In the genomic region with DNA sequence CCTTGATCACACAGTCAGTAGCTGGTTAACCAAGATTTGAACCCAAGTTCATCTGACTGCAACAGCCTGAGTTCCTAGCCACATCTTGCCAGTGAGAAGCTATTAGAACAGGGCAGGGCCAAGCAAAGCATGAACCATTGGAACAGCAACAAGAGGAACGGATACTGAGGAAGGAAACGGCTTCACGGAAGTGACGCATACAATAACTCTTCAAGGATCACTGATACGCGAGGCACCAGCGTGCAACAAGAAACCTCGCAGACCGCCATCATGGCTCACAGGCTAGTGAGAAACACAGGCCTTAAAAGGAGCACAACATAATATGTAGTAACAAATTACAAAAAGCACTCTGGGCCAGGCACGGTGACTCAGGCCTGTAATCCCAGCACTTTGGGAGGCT, we compare ENCODE assay signal across 1 cellular context.
A peak's percentile ranks its signal among the peaks of the same experiment; 100 is the strongest.
TF ChIP-seq lines count a peak whose summit lies in the region.

No MANE protein-coding gene starts in this region.

TF ChIP-seq in K562, 482 proteins besides CTCF, POLR2A, EP300 and RAD21:
- TF ChIP-seq, protein P1, sequence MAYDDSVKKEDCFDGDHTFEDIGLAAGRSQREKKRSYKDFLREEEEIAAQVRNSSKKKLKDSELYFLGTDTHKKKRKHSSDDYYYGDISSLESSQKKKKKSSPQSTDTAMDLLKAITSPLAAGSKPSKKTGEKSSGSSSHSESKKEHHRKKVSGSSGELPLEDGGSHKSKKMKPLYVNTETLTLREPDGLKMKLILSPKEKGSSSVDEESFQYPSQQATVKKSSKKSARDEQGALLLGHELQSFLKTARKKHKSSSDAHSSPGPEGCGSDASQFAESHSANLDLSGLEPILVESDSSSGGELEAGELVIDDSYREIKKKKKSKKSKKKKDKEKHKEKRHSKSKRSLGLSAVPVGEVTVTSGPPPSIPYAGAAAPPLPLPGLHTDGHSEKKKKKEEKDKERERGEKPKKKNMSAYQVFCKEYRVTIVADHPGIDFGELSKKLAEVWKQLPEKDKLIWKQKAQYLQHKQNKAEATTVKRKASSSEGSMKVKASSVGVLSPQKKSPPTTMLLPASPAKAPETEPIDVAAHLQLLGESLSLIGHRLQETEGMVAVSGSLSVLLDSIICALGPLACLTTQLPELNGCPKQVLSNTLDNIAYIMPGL (CRISPR knock-in tag; IDR thresholded peaks at IDR 0.05), result no peak
- peak; percentile 80 for TF ChIP-seq ZNF766 (CRISPR knock-in tag; conservative IDR thresholded peaks at IDR 0.05)
- no peak for TF ChIP-seq ZNF507 (tag; conservative IDR thresholded peaks at IDR 0.05)
- TF ChIP-seq SMAD3 (CRISPR knock-in tag; conservative IDR thresholded peaks at IDR 0.05), result no peak
- TF ChIP-seq HLTF (IDR thresholded peaks at IDR 0.05), result no peak
- TF ChIP-seq GABPA (tag; conservative IDR thresholded peaks at IDR 0.05; ENCODE audit: low read depth), result peak; percentile 26; the same call in 1 of the 2 replicates
- TF ChIP-seq GTF2F1 (IDR thresholded peaks at IDR 0.05; ENCODE audit: low read depth, low read length), result no peak
TF ChIP-seq in K562: peak in this region for 2.
